ENCODE assay signal across 27 cellular contexts in genomic region chr5:160251406-160252155, GRCh38. TPM values are rescaled to one million over a fixed set of nuclear protein-coding genes. Genes with fewer than 3 reads are reported as not detected.
DNase-seq lines count a peak whose midpoint lies in the region; ATAC-seq and TF ChIP-seq lines count a peak whose summit lies in the region.
"Had no signal": no experiment of that assay in that cellular context is flagged by ENCODE, and none has a peak within 500 bp of the region (broad histone marks: within the 10 kb centered on the region; RNA-seq: fewer than 3 reads in every experiment).

No MANE protein-coding gene starts in this region.

- no peak overlapping the region for H3K27ac ChIP-seq in H9 (ENCODE audit: insufficient read length, low read depth, low read length)
- H3K27ac ChIP-seq in colonic mucosa, result peak overlapping the region; percentile 20
- peak overlapping the region; percentile 61 to 81 (median 72) for H3K27ac ChIP-seq in thyroid gland
- H3K27ac ChIP-seq: BLaER1, SJCRH30 had no signal

- no peaks in the 10 kb centered on the region; the same call in 1 of the 2 replicates for H3K27me3 Mint-ChIP-seq in H9 (ENCODE audit: low read depth)
- H3K27me3 Mint-ChIP-seq: CD4-positive, CD25-positive, alpha-beta regulatory T cell had no signal

- no peak for TF ChIP-seq POLR2A in thyroid gland (IDR thresholded peaks at IDR 0.05)

- WGBS in H9 (ENCODE audit: extremely low coverage, insufficient read length, low lambda C conversion rate), result no CpG with 5 or more reads among the region's 14 CpGs
- 80 to 85% methylated on average over 14 of the region's 14 CpGs for WGBS in thyroid gland, 2 donors

- no peak overlapping the region for H4K8ac ChIP-seq in H9 (replicated peaks; ENCODE audit: insufficient read length, low read depth, low read length)

- no peaks in the 10 kb centered on the region for H4K20me1 ChIP-seq in H9 (ENCODE audit: control insufficient read depth, insufficient read depth, insufficient read length)
- H4K20me1 ChIP-seq: BLaER1 had no signal

- H3K4me3 Mint-ChIP-seq in H9, result no peak overlapping the region
- H3K4me3 Mint-ChIP-seq: CD4-positive, CD25-positive, alpha-beta regulatory T cell had no signal

- H3K18ac ChIP-seq in H9 (ENCODE audit: insufficient read length, low read depth, low read length), result no peak overlapping the region

- H3K36me3 ChIP-seq in colonic mucosa, result no peaks in the 10 kb centered on the region
- no peaks in the 10 kb centered on the region for H3K36me3 ChIP-seq in thyroid gland

- no peaks in the 10 kb centered on the region for H3K79me2 ChIP-seq in H9 (ENCODE audit: insufficient read depth, low read length)

- no peak overlapping the region for H2AK5ac ChIP-seq in H9 (ENCODE audit: insufficient read length, low read length)

- no peak overlapping the region for H2BK15ac ChIP-seq in H9 (ENCODE audit: low read depth, low read length)

- H3K27me3 ChIP-seq in H9 (ENCODE audit: insufficient read depth, low read length) (no peaks in the 10 kb centered on the region), colonic mucosa (no peaks in the 10 kb centered on the region), thyroid gland (no peaks in the 10 kb centered on the region)
- H3K27me3 ChIP-seq: BLaER1, SJCRH30 had no signal

- H3K4ac ChIP-seq in H9 (ENCODE audit: low read depth, low read length), result no peak overlapping the region

- intact Hi-C loops in colonic mucosa (cut with DNase I), result loop anchor here (5.0 kb wide), 1 partner anchor 91 kb away; no protein-coding TSS in a partner anchor
- intact Hi-C loops in thyroid gland (cut with DNase I), result no loop called here

- H3K4me1 ChIP-seq in H9 (ENCODE audit: insufficient read depth, low read length) (no peaks in the 10 kb centered on the region), colonic mucosa (peaks cover 5% of the 10 kb centered on the region), thyroid gland (peaks cover 29 to 50% of the 10 kb centered on the region in 2 donors)
- H3K4me1 ChIP-seq: SJCRH30 had no signal

- H2BK20ac ChIP-seq in H9 (ENCODE audit: low read depth, low read length, poor library complexity, severe bottlenecking), result no peak overlapping the region

- H3K9me3 ChIP-seq in H9 (ENCODE audit: control insufficient read depth, low read depth, low read length) (no peaks in the 10 kb centered on the region), colonic mucosa (no peaks in the 10 kb centered on the region), thyroid gland (no peaks in the 10 kb centered on the region)
- H3K9me3 ChIP-seq: BLaER1, SJCRH30 had no signal

- H2AFZ ChIP-seq in H9 (ENCODE audit: low read length), result no peak overlapping the region

- no peak overlapping the region for H3K56ac ChIP-seq in H9 (ENCODE audit: insufficient read length, low read depth, low read length)

- TF ChIP-seq CTCF in H9 (conservative IDR thresholded peaks at IDR 0.05), result no peak
- TF ChIP-seq CTCF in colonic mucosa (IDR thresholded peaks at IDR 0.05), result no peak
- TF ChIP-seq CTCF in thyroid gland (IDR thresholded peaks at IDR 0.05), result no peak

- H4K5ac ChIP-seq in H9 (ENCODE audit: insufficient read length, low read depth, low read length), result no peak overlapping the region

- no peak for ATAC-seq in GM18519 (IDR thresholded peaks at IDR 0.05; ENCODE audit: low FRiP score, unreplicated experiment)
- ATAC-seq: HCT116, PC-3, Right ventricle myocardium inferior had no signal

- H3K9ac ChIP-seq in H9 (ENCODE audit: extremely low read depth, insufficient read length, low read length), result no peak overlapping the region
- H3K9ac ChIP-seq in colonic mucosa (ENCODE audit: low read depth in 2 of 2, low read length in 2 of 2), result peak overlapping the region in 1 of 2 donors; percentile 12
- H3K9ac ChIP-seq: BLaER1 had no signal

- no peak overlapping the region for H2BK120ac ChIP-seq in H9 (ENCODE audit: low read depth, low read length, poor library complexity, severe bottlenecking)

- no peak overlapping the region for H3T11ph ChIP-seq in H9 (ENCODE audit: low read length)

- no peaks in the 10 kb centered on the region for H3K23me2 ChIP-seq in H9 (ENCODE audit: insufficient read length, low read depth, low read length, poor library complexity, severe bottlenecking)

- no peak overlapping the region for H2BK5ac ChIP-seq in H9 (ENCODE audit: insufficient read length, low read length)

- no peak overlapping the region for H3K23ac ChIP-seq in H9 (ENCODE audit: insufficient read length, low read depth, low read length)

- peaks cover 27 to 56% (median 40%) of the 10 kb centered on the region in 3 experiments; a peak in 6 of 7 replicates for H3K36me3 Mint-ChIP-seq in H9 (ENCODE audit: insufficient read depth in 1 of 3, low read depth in 3 of 3)
- H3K36me3 Mint-ChIP-seq: CD4-positive, CD25-positive, alpha-beta regulatory T cell had no signal

- H3K79me1 ChIP-seq in H9 (ENCODE audit: insufficient read depth, low read depth, low read length, poor library complexity, severe bottlenecking), result no peaks in the 10 kb centered on the region

- peak overlapping the region in 2 of 3 experiments; percentile 4 to 77; a peak in 3 of 7 replicates for H3K27ac Mint-ChIP-seq in H9
- H3K27ac Mint-ChIP-seq: CD4-positive, CD25-positive, alpha-beta regulatory T cell had no signal

- DNase-seq in H9, result no peak
- DNase-seq in colonic mucosa, result no peak
- peak; percentile 65 for DNase-seq in myocyte (ENCODE audit: low read depth)
- DNase-seq in thyroid gland, result peak; percentile 12 to 43
- no peak for DNase-seq in amygdala (lab: John Stamatoyannopoulos, UW)
- DNase-seq in SK-N-DZ (ENCODE audit: low spot score), result no peak
- DNase-seq in stimulated activated CD4-positive, alpha-beta T cell treated with anti-CD3 and anti-CD28 coated beads, Interleukin-4, amount 100 ng/mL, for 4 hours, result no peak
- DNase-seq: CD4-positive, CD25-positive, alpha-beta regulatory T cell; COR-L47; GOT3; Kasumi-1; MV-4-11; NCI-H1105 treated with DMSO at 0.1 percent for 48 hours; NCI-H146; NCI-H2029; NCI-H446; NCI-H524 treated with DMSO at 0.1 percent for 48 hours; NCI-H82; NK-92 treated with Interleukin-12 subunit alpha and Interleukin-12 subunit beta, amount 100 ng/mL, for 24 hours; PC-3; SJCRH30 had no signal

- H3K14ac ChIP-seq in H9 (ENCODE audit: insufficient read depth, low read length), result no peak overlapping the region

- no peak overlapping the region for H3K4me2 ChIP-seq in H9 (ENCODE audit: insufficient read depth, insufficient read length, low read length)
- H3K4me2 ChIP-seq: BLaER1 had no signal

- no peaks in the 10 kb centered on the region for H3K9me3 Mint-ChIP-seq in H9
- H3K9me3 Mint-ChIP-seq: CD4-positive, CD25-positive, alpha-beta regulatory T cell had no signal

- H4K91ac ChIP-seq in H9 (ENCODE audit: insufficient read length, low read depth, low read length), result no peak overlapping the region

- H3K4me3 ChIP-seq in colonic mucosa, result no peak overlapping the region
- H3K4me3 ChIP-seq in thyroid gland (replicated peaks in 1 of 3), result no peak overlapping the region
- H3K4me3 ChIP-seq: BLaER1, SJCRH30 had no signal

- H3K4me1 Mint-ChIP-seq in H9, result peaks cover 6 to 8% of the 10 kb centered on the region in 2 experiments
- H3K4me1 Mint-ChIP-seq: CD4-positive, CD25-positive, alpha-beta regulatory T cell had no signal

- H2BK12ac ChIP-seq in H9 (ENCODE audit: insufficient read length, low read depth, low read length), result no peak overlapping the region

RNA-seq across cellular contexts. Expression of gene FABP6, which starts 22.3 kb away (rescaled TPM):
- total RNA-seq in H9 (2021) (5.2 and 6.2 TPM in 2 replicates), colonic mucosa (not detected), myocyte (not detected in 2 replicates), thyroid gland (not detected)
- polyA plus RNA-seq in myocyte (2012), result not detected
- polyA plus RNA-seq in SK-N-DZ (2014; cell fraction: cytosol; rRNA removed), result 30.8 and 33.4 TPM in 2 replicates
- 18.4 and 28.8 TPM in 2 replicates for polyA plus RNA-seq in SK-N-DZ (2014; cell fraction: nucleus; rRNA removed)
- total RNA-seq: CD4-positive, CD25-positive, alpha-beta regulatory T cell; MCF 10A; PC-3 had no signal
- polyA plus RNA-seq: AG04450; CD4-positive, CD25-positive, alpha-beta regulatory T cell had no signal

Comparison
In these comparisons a context has a peak if more than half of its experiments do, and no peak if none do; other contexts are left out.
1. DNase-seq: peak in myocyte (single experiment) and thyroid gland (2 of 2); none in H9 (single experiment), colonic mucosa (single experiment), amygdala (0 of 56), SK-N-DZ (single experiment) and stimulated activated CD4-positive, alpha-beta T cell treated with anti-CD3 and anti-CD28 coated beads, Interleukin-4, amount 100 ng/mL, for 4 hours (0 of 2).